24 cellular contexts compared by ENCODE assay signal in genomic region chr13:85544756-85545155, GRCh38.
DNase-seq lines count a peak whose midpoint lies in the region; ATAC-seq and TF ChIP-seq lines count a peak whose summit lies in the region.
"Had no signal": no experiment of that assay in that cellular context is flagged by ENCODE, and none has a peak within 500 bp of the region (broad histone marks: within the 10 kb centered on the region; RNA-seq: fewer than 3 reads in every experiment).

No MANE protein-coding gene starts in this region.

- H4K20me1 ChIP-seq in GM23338 (replicated peaks; ENCODE audit: insufficient read depth) (no peaks in the 10 kb centered on the region), neural cell (ENCODE audit: insufficient read depth) (no peaks in the 10 kb centered on the region)
- H4K20me1 ChIP-seq: BLaER1 treated with 17β-estradiol and CSF1 and Interleukin-3, amounts not matched to agents 10 nM and 100 nM had no signal

- no peak for TF ChIP-seq EP300 in neural cell (conservative IDR thresholded peaks at IDR 0.05; ENCODE audit: poor library complexity, severe bottlenecking)

- H3K27me3 ChIP-seq in GM23338 (ENCODE audit: insufficient read depth) (no peaks in the 10 kb centered on the region), neural cell (ENCODE audit: insufficient read depth, low read depth, low read length) (no peaks in the 10 kb centered on the region)
- H3K27me3 ChIP-seq: BLaER1 treated with 17β-estradiol and CSF1 and Interleukin-3, amounts not matched to agents 10 nM and 100 nM; SJCRH30 had no signal

- H3K4me2 ChIP-seq in GM23338: no peak overlapping the region
- H3K4me2 ChIP-seq in neural cell (ENCODE audit: low read length): no peak overlapping the region
- H3K4me2 ChIP-seq: BLaER1 treated with 17β-estradiol and CSF1 and Interleukin-3, amounts not matched to agents 10 nM and 100 nM had no signal

- H3F3A ChIP-seq in GM23338 (replicated peaks; ENCODE audit: low read depth) (no peaks in the 10 kb centered on the region), neural cell (ENCODE audit: insufficient read depth, low read length, poor library complexity, severe bottlenecking) (no peaks in the 10 kb centered on the region)

- no peaks in the 10 kb centered on the region for H3K9me3 ChIP-seq in neural cell (ENCODE audit: low read length)
- H3K9me3 ChIP-seq: SJCRH30 had no signal

- H3K79me2 ChIP-seq in GM23338 (replicated peaks; ENCODE audit: insufficient read depth) (no peaks in the 10 kb centered on the region), neural cell (replicated peaks; ENCODE audit: insufficient read depth, low read length) (no peaks in the 10 kb centered on the region)

- peak overlapping the region; percentile 45; the same call in 1 of the 2 replicates for H2AFZ ChIP-seq in GM23338
- H2AFZ ChIP-seq in neural cell (ENCODE audit: low read depth, low read length): no peak overlapping the region

- H3K4me3 Mint-ChIP-seq in GM23338: no peak overlapping the region
- H3K4me3 Mint-ChIP-seq: CD4-positive, alpha-beta memory T cell; T-cell; T-helper 2 cell treated with Interferon-gamma antibody and Interleukin-4, amounts not matched to agents 5 μg/mL and 100 μg/mL, for 36 hours had no signal

- H3K27ac Mint-ChIP-seq in GM23338: no peak overlapping the region
- H3K27ac Mint-ChIP-seq: CD4-positive, alpha-beta memory T cell; T-cell; T-helper 2 cell treated with Interferon-gamma antibody and Interleukin-4, amounts not matched to agents 5 μg/mL and 100 μg/mL, for 36 hours had no signal

- no peaks in the 10 kb centered on the region for H3K4me1 ChIP-seq in GM23338 (ENCODE audit: insufficient read depth)
- H3K4me1 ChIP-seq: Caco-2 had no signal

- H3K9me3 Mint-ChIP-seq in GM23338: peaks cover 17% of the 10 kb centered on the region

- DNase-seq in NCI-H1417 (lab: John Stamatoyannopoulos, UW) (peak in 2 of 3 experiments; percentile 13 to 60), NCI-H1417 treated with DMSO at 0.1 percent for 48 hours (lab: John Stamatoyannopoulos, UW) (no peak), GM23338 (ENCODE audit: low spot score) (no peak), NCI-H69 (lab: John Stamatoyannopoulos, UW) (peak; percentile 73), GM19238 (ENCODE audit: insufficient read length, low spot score) (no peak), NCI-H226 (no peak)
- no peak for DNase-seq in stimulated activated CD4-positive, alpha-beta T cell treated with anti-CD3 and anti-CD28 coated beads, Interleukin-2, amount 100 ng/mL, for 48 hours
- DNase-seq: 8988T; Caco-2; GDM1; KG1; MV-4-11; NCI-H1436; NCI-H2029; NCI-H2171 treated with DMSO at 0.1 percent for 48 hours; NK-92 treated with Interleukin-12 subunit alpha and Interleukin-12 subunit beta, amount 100 ng/mL, for 24 hours; SJCRH30; T-cell had no signal

- no peaks in the 10 kb centered on the region for H3K4me1 Mint-ChIP-seq in GM23338

- H3K4me3 ChIP-seq in GM23338 (no peak overlapping the region), neural cell (ENCODE audit: low read length) (no peak overlapping the region)
- H3K4me3 ChIP-seq: BLaER1 treated with 17β-estradiol and CSF1 and Interleukin-3, amounts not matched to agents 10 nM and 100 nM; SJCRH30 had no signal

- TF ChIP-seq CTCF in GM23338 (conservative IDR thresholded peaks at IDR 0.05; ENCODE audit: low read depth in 2 of 2) (no peak), neural cell (IDR thresholded peaks at IDR 0.05; ENCODE audit: poor library complexity, severe bottlenecking) (no peak)

- H3K27me3 Mint-ChIP-seq in GM23338 (ENCODE audit: insufficient read depth, low read depth, poor library complexity): no peaks in the 10 kb centered on the region
- H3K27me3 Mint-ChIP-seq: CD4-positive, alpha-beta memory T cell; T-cell had no signal

- H3K36me3 Mint-ChIP-seq in GM23338 (ENCODE audit: low read depth): peaks cover 12% of the 10 kb centered on the region
- H3K36me3 Mint-ChIP-seq: CD4-positive, alpha-beta memory T cell; T-cell had no signal

- H3K9me2 ChIP-seq in GM23338 (ENCODE audit: insufficient read depth) (no peaks in the 10 kb centered on the region), neural cell (ENCODE audit: insufficient read depth, low read length) (no peaks in the 10 kb centered on the region)

- TF ChIP-seq RAD21 in neural cell (conservative IDR thresholded peaks at IDR 0.05): no peak

- peaks cover 10% of the 10 kb centered on the region; the same call in 1 of the 2 replicates for H3K36me3 ChIP-seq in GM23338 (ENCODE audit: insufficient read depth)
- H3K36me3 ChIP-seq in neural cell (ENCODE audit: insufficient read depth, low read length): no peaks in the 10 kb centered on the region
- H3K36me3 ChIP-seq: BLaER1 treated with 17β-estradiol and CSF1 and Interleukin-3, amounts not matched to agents 10 nM and 100 nM; SJCRH30 had no signal

- H3K9ac ChIP-seq in neural cell (ENCODE audit: low read length): no peak overlapping the region
- H3K9ac ChIP-seq: BLaER1 treated with 17β-estradiol and CSF1 and Interleukin-3, amounts not matched to agents 10 nM and 100 nM had no signal

- H3K27ac ChIP-seq in GM23338 (ENCODE audit: low read depth) (no peak overlapping the region), neural cell (ENCODE audit: low read length) (peak overlapping the region; percentile 67)
- H3K27ac ChIP-seq: BLaER1 treated with 17β-estradiol and CSF1 and Interleukin-3, amounts not matched to agents 10 nM and 100 nM; SJCRH30 had no signal

- no peak for ATAC-seq in GM23338
- ATAC-seq: HCT116, Panc1, T-cell had no signal

TF ChIP-seq in GM23338, 12 proteins besides CTCF, POLR2A, EP300 and RAD21:
- TF ChIP-seq NANOG (IDR thresholded peaks at IDR 0.05; ENCODE audit: borderline replicate concordance): no peak
- no peak for TF ChIP-seq REST (IDR thresholded peaks at IDR 0.05; ENCODE audit: unreplicated experiment)
- no peak for TF ChIP-seq ZNF331 (CRISPR knock-in tag; IDR thresholded peaks at IDR 0.05; ENCODE audit: low read depth)
- TF ChIP-seq ZNF114 (CRISPR knock-in tag; IDR thresholded peaks at IDR 0.05): no peak
- no peak for TF ChIP-seq JUNB (IDR thresholded peaks at IDR 0.05; ENCODE audit: unreplicated experiment)

TF ChIP-seq in neural cell, 6 proteins besides CTCF, POLR2A, EP300 and RAD21:
- TF ChIP-seq REST (IDR thresholded peaks at IDR 0.05; ENCODE audit: borderline replicate concordance) (no peak), TAF1 (IDR thresholded peaks at IDR 0.05; ENCODE audit: low read depth) (no peak), POLR2AphosphoS5 (IDR thresholded peaks at IDR 0.05) (no peak), EZH2 (IDR thresholded peaks at IDR 0.05; ENCODE audit: borderline replicate concordance, insufficient read depth, low read length, poor library complexity, severe bottlenecking) (no peak), MXI1 (conservative IDR thresholded peaks at IDR 0.05; ENCODE audit: poor library complexity, severe bottlenecking) (no peak), SMC3 (conservative IDR thresholded peaks at IDR 0.05; ENCODE audit: poor library complexity) (no peak)

Comparison
In these comparisons a context has a peak if more than half of its experiments do, and no peak if none do; other contexts are left out.
1. DNase-seq: peak in NCI-H1417 (2 of 3) and NCI-H69 (single experiment); none in NCI-H1417 treated with DMSO at 0.1 percent for 48 hours (single experiment), GM23338 (single experiment), stimulated activated CD4-positive, alpha-beta T cell treated with anti-CD3 and anti-CD28 coated beads, Interleukin-2, amount 100 ng/mL, for 48 hours (0 of 2), GM19238 (single experiment) and NCI-H226 (single experiment).